In genomic region chr10:101007099-101007711, GRCh38 we compare ENCODE assay signal across 13 cellular contexts. TPM values are rescaled to one million over a fixed set of nuclear protein-coding genes. Genes with fewer than 3 reads are reported as not detected.
DNase-seq lines count a peak whose midpoint lies in the region; ATAC-seq, FAIRE-seq and TF ChIP-seq lines count a peak whose summit lies in the region.
"Had no signal": no experiment of that assay in that cellular context is flagged by ENCODE, and none has a peak within 500 bp of the region (broad histone marks: within the 10 kb centered on the region; RNA-seq: fewer than 3 reads in every experiment).

No MANE protein-coding gene starts in this region.

- no peak for ATAC-seq in HG02973 (IDR thresholded peaks at IDR 0.05; ENCODE audit: unreplicated experiment)
- ATAC-seq: body of pancreas, upper lobe of right lung had no signal

- H3K36me3 ChIP-seq in H1 (ENCODE audit: control insufficient read depth in 2 of 4, insufficient read depth in 4 of 4, low read length in 3 of 4) = peaks cover 11 to 47% (median 31%) of the 10 kb centered on the region in 4 experiments; a peak in 7 of 8 replicates
- H3K36me3 ChIP-seq in tibial artery = peaks cover 42 to 52% (median 45%) of the 10 kb centered on the region in 3 donors

- H3K18ac ChIP-seq in H1 (ENCODE audit: extremely low read depth, low read length) = no peak overlapping the region

- FAIRE-seq in H1 (lab: Jason Lieb, UNC) = no peak

- H2BK5ac ChIP-seq in H1 (ENCODE audit: low read depth, low read length) = no peak overlapping the region

- TF ChIP-seq RAD21 in H1 (IDR thresholded peaks at IDR 0.05 in 1 of 2, conservative IDR thresholded peaks at IDR 0.05 in 1 of 2; ENCODE audit: low read depth in 2 of 2, low read length in 2 of 2) = no peak

- intact Hi-C loops in tibial artery (cut with DNase I; ENCODE audit: low total_unique reads) = no loop called here

- no peak overlapping the region for H3K4ac ChIP-seq in H1 (replicated peaks; ENCODE audit: insufficient read length, low read depth, low read length)

- peaks cover 3% of the 10 kb centered on the region; the same call in 1 of the 2 replicates for H3K79me1 ChIP-seq in H1 (ENCODE audit: low read depth, low read length)

- H4K20me1 ChIP-seq in H1 (replicated peaks in 1 of 2; ENCODE audit: control insufficient read depth in 1 of 2, insufficient read depth in 2 of 2, low read length in 2 of 2) = peaks cover 2 to 16% of the 10 kb centered on the region in 2 experiments

- peak; percentile 13 for DNase-seq in NCI-H82 (lab: John Stamatoyannopoulos, UW)
- no peak for DNase-seq in NCI-H82 treated with DMSO at 0.1 percent for 48 hours (lab: John Stamatoyannopoulos, UW; ENCODE audit: unreplicated experiment)
- DNase-seq in H1 (ENCODE audit: low read depth in 1 of 2, low spot score in 2 of 2) = no peak
- peak; percentile 34 for DNase-seq in midbrain (lab: John Stamatoyannopoulos, UW)
- no peak for DNase-seq in tibial artery
- DNase-seq in effector CD8-positive, alpha-beta T cell (lab: John Stamatoyannopoulos, UW) = no peak
- no peak for DNase-seq in DMS153 treated with DMSO at 0.1 percent for 48 hours (lab: John Stamatoyannopoulos, UW; ENCODE audit: unreplicated experiment)
- DNase-seq: 8988T; activated CD4-positive, alpha-beta memory T cell treated with anti-CD3 and anti-CD28 coated beads for 36 hours; activated effector memory CD4-positive, alpha-beta T cell treated with anti-CD3 and anti-CD28 coated beads, Interleukin-2, amount 50 U/mL, for 16 hours; body of pancreas; upper lobe of right lung had no signal

- H2AFZ ChIP-seq in H1 (ENCODE audit: low read length) = no peak overlapping the region

- H3K4me3 ChIP-seq in H1 (ENCODE audit: extremely low read depth in 1 of 4, insufficient read depth in 2 of 4, low read depth in 3 of 4, low read length in 4 of 4) = no peak overlapping the region
- H3K4me3 ChIP-seq in tibial artery = no peak overlapping the region
- H3K4me3 ChIP-seq: body of pancreas, upper lobe of right lung had no signal

- no peaks in the 10 kb centered on the region for H3K9me3 ChIP-seq in H1 (ENCODE audit: insufficient read depth in 2 of 2, low read depth in 1 of 2, low read length in 1 of 2)
- H3K9me3 ChIP-seq in tibial artery = no peaks in the 10 kb centered on the region
- H3K9me3 ChIP-seq: body of pancreas, upper lobe of right lung had no signal

- H3K79me2 ChIP-seq in H1 (ENCODE audit: control insufficient read depth in 1 of 2, insufficient read depth in 2 of 2, low read length in 2 of 2) = peaks cover 0 to 6% of the 10 kb centered on the region in 2 experiments; a peak in 1 of 4 replicates

- H3K4me2 ChIP-seq in H1 (ENCODE audit: insufficient read depth in 1 of 2, low read depth in 2 of 2, low read length in 2 of 2) = no peak overlapping the region

- H3K9ac ChIP-seq in H1 (replicated peaks in 1 of 4; ENCODE audit: extremely low read depth in 1 of 4, low read depth in 3 of 4, low read length in 3 of 4) = no peak overlapping the region

- H2BK20ac ChIP-seq in H1 (ENCODE audit: low read length) = no peak overlapping the region

- H2BK15ac ChIP-seq in H1 (ENCODE audit: low read length) = no peak overlapping the region

- peaks cover 0 to 12% (median 5%) of the 10 kb centered on the region in 4 experiments; a peak in 5 of 7 replicates for H3K4me1 ChIP-seq in H1 (replicated peaks in 1 of 4; ENCODE audit: control insufficient read depth in 3 of 4, insufficient read depth in 4 of 4, low read length in 3 of 4)
- H3K4me1 ChIP-seq in tibial artery = peaks cover 0 to 31% (median 24%) of the 10 kb centered on the region in 4 donors

- no peak for TF ChIP-seq CTCF in H1 (IDR thresholded peaks at IDR 0.05; ENCODE audit: control extremely low read depth in 1 of 3, insufficient read depth in 1 of 3, low read depth in 1 of 3, low read length in 3 of 3)
- no peak for TF ChIP-seq CTCF in tibial artery (IDR thresholded peaks at IDR 0.05)

- CTCF ChIA-PET in H1 (lab: Charles Lee; ENCODE audit: partially characterized antibody) = interaction anchor here (1.2 to 26.8 kb wide), 5 partner anchors 10 to 40 kb away, joined by 5 to 464 read pairs (median 12); partner anchors contain the start of genes LZTS2, MRPL43, PDZD7 and SFXN3

- WGBS in H1 (ENCODE audit: extremely low coverage in 1 of 2, insufficient coverage in 1 of 2, insufficient read length in 1 of 2, insufficient replicate concordance in 2 of 2, low coverage in 1 of 2, low lambda C conversion rate in 2 of 2, missing lambda C conversion rate in 1 of 2), 2 experiments = 93% methylated on average over 10 of the region's 11 CpGs; no CpG with 5 or more reads in 1 of the 2 experiments

- no peak for TF ChIP-seq EP300 in H1 (IDR thresholded peaks at IDR 0.05; ENCODE audit: borderline replicate concordance in 1 of 2, low read depth in 2 of 2, low read length in 2 of 2)

- no peak overlapping the region for H3K27ac ChIP-seq in H1 (ENCODE audit: low read depth, low read length)
- H3K27ac ChIP-seq in tibial artery = peak overlapping the region; percentile 34 to 51
- H3K27ac ChIP-seq: body of pancreas, upper lobe of right lung had no signal

- no peaks in the 10 kb centered on the region for H3K23me2 ChIP-seq in H1 (ENCODE audit: low read depth, low read length)

- no peak overlapping the region for H2BK120ac ChIP-seq in H1 (replicated peaks; ENCODE audit: low read depth, low read length)

- no peak overlapping the region for H2BK12ac ChIP-seq in H1 (ENCODE audit: low read depth, low read length)

- no peak overlapping the region for H3K56ac ChIP-seq in H1 (replicated peaks; ENCODE audit: insufficient read length, low read depth, low read length)

- no peak for TF ChIP-seq POLR2A in H1 (IDR thresholded peaks at IDR 0.05; ENCODE audit: control extremely low read depth in 1 of 2, low read depth in 2 of 2, low read length in 2 of 2)

- POLR2A ChIA-PET in H1 (lab: Charles Lee; ENCODE audit: partially characterized antibody) = interaction anchor here (0.9 to 7.5 kb wide), 5 partner anchors 9 to 37 kb away, joined by 3 to 143 read pairs (median 5); partner anchors contain the start of gene LZTS2

- H3K23ac ChIP-seq in H1 (ENCODE audit: insufficient read length) = no peak overlapping the region

- H4K8ac ChIP-seq in H1 (ENCODE audit: extremely low read depth, insufficient read depth, low read length) = peak overlapping the region; percentile 46; the same call in 1 of the 2 replicates

- H3K14ac ChIP-seq in H1 (ENCODE audit: insufficient read length) = no peak overlapping the region

- no peaks in the 10 kb centered on the region for H3K27me3 ChIP-seq in H1 (replicated peaks in 1 of 4; ENCODE audit: control insufficient read depth in 3 of 4, extremely low read depth in 1 of 4, insufficient read depth in 3 of 4, low read length in 3 of 4)
- no peaks in the 10 kb centered on the region for H3K27me3 ChIP-seq in tibial artery
- H3K27me3 ChIP-seq: body of pancreas, upper lobe of right lung had no signal

- H4K91ac ChIP-seq in H1 (replicated peaks; ENCODE audit: insufficient read length, low read length) = no peak overlapping the region

- H4K5ac ChIP-seq in H1 (ENCODE audit: insufficient read length, low read depth, low read length) = no peak overlapping the region

- no peak overlapping the region for H2AK5ac ChIP-seq in H1 (ENCODE audit: low read depth, low read length)

RNA-seq across cellular contexts. Expression of gene LZTS2, which starts 7.6 kb away (rescaled TPM):
- total RNA-seq in H1 (2021; fragmentation: NEBNext Ultra II Directional; extraction: Animal tissue kit (Norgen Biotek cat#: 25700)) = 75.7 and 79.3 TPM in 2 replicates
- 99.5 and 161 TPM in 2 replicates for polyA plus RNA-seq in H1 (2011; rRNA removed)
- 84.1 TPM for polyA plus RNA-seq in H1 (2011; cell fraction: cytosol; rRNA removed)
- 198 TPM for polyA plus RNA-seq in H1 (2011; cell fraction: nucleus; rRNA removed)
- 34.9 to 80.3 TPM (median 70.1 TPM) in 4 replicates for polyA plus RNA-seq in H1 (2012, experiment 1 of 2)
- polyA plus RNA-seq in H1 (2012, experiment 2 of 2) = 71.2 TPM
- 61.8 TPM for polyA plus RNA-seq in H1 (2013, experiment 1 of 2)
- polyA plus RNA-seq in H1 (2013, experiment 2 of 2) = 57.5 TPM
- polyA minus RNA-seq in H1 (2011; rRNA and poly(A)+ RNA removed) = 25.8 and 26.7 TPM in 2 replicates
- polyA minus RNA-seq in H1 (2011; cell fraction: cytosol; rRNA and poly(A)+ RNA removed) = 45.7 TPM
- 51.4 TPM for polyA minus RNA-seq in H1 (2011; cell fraction: nucleus; rRNA and poly(A)+ RNA removed)

RNA-seq across cellular contexts. Expression of gene TWNK, which starts 19.9 kb away (rescaled TPM):
- total RNA-seq in H1 (2021; fragmentation: NEBNext Ultra II Directional; extraction: Animal tissue kit (Norgen Biotek cat#: 25700)) = 32.5 and 34.9 TPM in 2 replicates
- 15.4 TPM in 2 replicates for polyA plus RNA-seq in H1 (2011; rRNA removed)
- 18.2 TPM for polyA plus RNA-seq in H1 (2011; cell fraction: cytosol; rRNA removed)
- 18.3 TPM for polyA plus RNA-seq in H1 (2011; cell fraction: nucleus; rRNA removed)
- 27.7 to 35.2 TPM (median 32.6 TPM) in 4 replicates for polyA plus RNA-seq in H1 (2012, experiment 1 of 2)
- 9.5 TPM for polyA plus RNA-seq in H1 (2012, experiment 2 of 2)
- 17.1 TPM for polyA plus RNA-seq in H1 (2013, experiment 1 of 2)
- 16.0 TPM for polyA plus RNA-seq in H1 (2013, experiment 2 of 2)
- polyA minus RNA-seq in H1 (2011; rRNA and poly(A)+ RNA removed) = 29.8 and 30.7 TPM in 2 replicates
- polyA minus RNA-seq in H1 (2011; cell fraction: cytosol; rRNA and poly(A)+ RNA removed) = 8.3 TPM
- polyA minus RNA-seq in H1 (2011; cell fraction: nucleus; rRNA and poly(A)+ RNA removed) = 17.7 TPM

RNA-seq across cellular contexts. Expression of gene MRPL43, which starts 19.9 kb away (rescaled TPM):
- 74.1 and 80.9 TPM in 2 replicates for total RNA-seq in H1 (2021; fragmentation: NEBNext Ultra II Directional; extraction: Animal tissue kit (Norgen Biotek cat#: 25700))
- polyA plus RNA-seq in H1 (2011; rRNA removed) = 149 and 171 TPM in 2 replicates
- polyA plus RNA-seq in H1 (2011; cell fraction: cytosol; rRNA removed) = 140 TPM
- polyA plus RNA-seq in H1 (2011; cell fraction: nucleus; rRNA removed) = 169 TPM
- 72.3 to 110 TPM (median 101 TPM) in 4 replicates for polyA plus RNA-seq in H1 (2012, experiment 1 of 2)
- polyA plus RNA-seq in H1 (2012, experiment 2 of 2) = 122 TPM
- polyA plus RNA-seq in H1 (2013, experiment 1 of 2) = 93.1 TPM
- polyA plus RNA-seq in H1 (2013, experiment 2 of 2) = 84.8 TPM
- polyA minus RNA-seq in H1 (2011; rRNA and poly(A)+ RNA removed) = 29.0 and 35.6 TPM in 2 replicates
- 49.4 TPM for polyA minus RNA-seq in H1 (2011; cell fraction: cytosol; rRNA and poly(A)+ RNA removed)
- 46.7 TPM for polyA minus RNA-seq in H1 (2011; cell fraction: nucleus; rRNA and poly(A)+ RNA removed)

RNA-seq across cellular contexts. Expression of gene PDZD7, which starts 23.7 kb away (rescaled TPM):
- total RNA-seq in H1 (2021; fragmentation: NEBNext Ultra II Directional; extraction: Animal tissue kit (Norgen Biotek cat#: 25700)) = 0.88 and 1.1 TPM in 2 replicates
- 1.6 and 1.7 TPM in 2 replicates for polyA plus RNA-seq in H1 (2011; rRNA removed)
- 2.2 TPM for polyA plus RNA-seq in H1 (2011; cell fraction: cytosol; rRNA removed)
- polyA plus RNA-seq in H1 (2011; cell fraction: nucleus; rRNA removed) = 7.2 TPM
- 1.2 to 2.1 TPM (median 1.6 TPM) in 4 replicates for polyA plus RNA-seq in H1 (2012, experiment 1 of 2)
- 1.0 TPM for polyA plus RNA-seq in H1 (2012, experiment 2 of 2)
- 0.97 TPM for polyA plus RNA-seq in H1 (2013, experiment 1 of 2)
- 0.72 TPM for polyA plus RNA-seq in H1 (2013, experiment 2 of 2)
- 0.85 and 1.5 TPM in 2 replicates for polyA minus RNA-seq in H1 (2011; rRNA and poly(A)+ RNA removed)
- polyA minus RNA-seq in H1 (2011; cell fraction: cytosol; rRNA and poly(A)+ RNA removed) = 2.6 TPM
- 3.9 TPM for polyA minus RNA-seq in H1 (2011; cell fraction: nucleus; rRNA and poly(A)+ RNA removed)

RNA-seq across cellular contexts. Expression of gene SFXN3, which starts 23.8 kb away (rescaled TPM):
- 2.8 and 3.1 TPM in 2 replicates for total RNA-seq in H1 (2021; fragmentation: NEBNext Ultra II Directional; extraction: Animal tissue kit (Norgen Biotek cat#: 25700))
- polyA plus RNA-seq in H1 (2011; rRNA removed) = 2.6 and 3.0 TPM in 2 replicates
- 4.4 TPM for polyA plus RNA-seq in H1 (2011; cell fraction: cytosol; rRNA removed)
- polyA plus RNA-seq in H1 (2011; cell fraction: nucleus; rRNA removed) = 7.8 TPM
- 1.7 to 2.2 TPM (median 2.0 TPM) in 4 replicates for polyA plus RNA-seq in H1 (2012, experiment 1 of 2)
- 1.5 TPM for polyA plus RNA-seq in H1 (2012, experiment 2 of 2)
- 2.6 TPM for polyA plus RNA-seq in H1 (2013, experiment 1 of 2)
- 2.5 TPM for polyA plus RNA-seq in H1 (2013, experiment 2 of 2)
- 7.1 and 7.3 TPM in 2 replicates for polyA minus RNA-seq in H1 (2011; rRNA and poly(A)+ RNA removed)
- polyA minus RNA-seq in H1 (2011; cell fraction: cytosol; rRNA and poly(A)+ RNA removed) = 0.88 TPM
- polyA minus RNA-seq in H1 (2011; cell fraction: nucleus; rRNA and poly(A)+ RNA removed) = 4.6 TPM

Comparison
In these comparisons a context has a peak if more than half of its experiments do, and no peak if none do; other contexts are left out.
1. DNase-seq: peak in NCI-H82 (single experiment) and midbrain (single experiment); none in NCI-H82 treated with DMSO at 0.1 percent for 48 hours (single experiment), H1 (0 of 2), tibial artery (0 of 2), effector CD8-positive, alpha-beta T cell (single experiment) and DMS153 treated with DMSO at 0.1 percent for 48 hours (single experiment).